1 cellular context compared by ENCODE assay signal in the genomic region with DNA sequence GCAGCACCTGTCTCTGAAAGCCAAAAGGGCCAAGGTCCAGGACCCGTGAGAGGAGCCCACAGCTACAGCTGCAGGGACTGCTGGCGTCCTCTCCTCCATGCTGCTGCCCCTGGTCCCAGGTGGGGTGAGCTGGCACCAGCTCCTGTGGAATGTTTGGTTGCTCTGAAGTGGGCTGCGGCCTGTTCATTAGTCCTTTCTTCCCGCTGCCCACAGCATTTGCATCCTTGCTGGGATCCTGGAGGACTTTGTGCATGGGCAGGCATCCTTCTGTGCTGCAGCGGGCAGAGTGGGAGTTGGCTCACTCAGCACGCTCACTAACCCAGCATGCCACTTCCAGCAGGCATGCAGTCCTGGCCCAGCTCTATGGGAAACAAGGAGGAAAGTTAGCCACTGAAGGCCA.
TF ChIP-seq lines count a peak whose summit lies in the region.

No MANE protein-coding gene starts in this region.

TF ChIP-seq in H1, 55 proteins besides CTCF, POLR2A, EP300 and RAD21 (continued from another document):
- TF ChIP-seq TEAD4 (IDR thresholded peaks at IDR 0.05; ENCODE audit: low read depth, low read length) (no peak), CBX5 (IDR thresholded peaks at IDR 0.05; ENCODE audit: low read depth, low read length) (no peak), RFX5 (IDR thresholded peaks at IDR 0.05; ENCODE audit: borderline replicate concordance, low read depth, low read length) (no peak), SUZ12 (IDR thresholded peaks at IDR 0.05; ENCODE audit: low read length) (no peak), HDAC2 (IDR thresholded peaks at IDR 0.05; ENCODE audit: borderline replicate concordance in 1 of 2, low read depth in 2 of 2, low read length in 2 of 2) (no peak), TBP (IDR thresholded peaks at IDR 0.05; ENCODE audit: low read depth, low read length) (no peak), PHF8 (conservative IDR thresholded peaks at IDR 0.05; ENCODE audit: low read depth, low read length) (no peak), FOSL1 (IDR thresholded peaks at IDR 0.05; ENCODE audit: insufficient read depth, low read depth, low read length) (no peak), GABPA (IDR thresholded peaks at IDR 0.05; ENCODE audit: borderline replicate concordance, insufficient read depth, low read length) (no peak), CREB1 (IDR thresholded peaks at IDR 0.05) (no peak), BRCA1 (IDR thresholded peaks at IDR 0.05; ENCODE audit: low read depth, low read length) (no peak)
- TF ChIP-seq, protein P1, sequence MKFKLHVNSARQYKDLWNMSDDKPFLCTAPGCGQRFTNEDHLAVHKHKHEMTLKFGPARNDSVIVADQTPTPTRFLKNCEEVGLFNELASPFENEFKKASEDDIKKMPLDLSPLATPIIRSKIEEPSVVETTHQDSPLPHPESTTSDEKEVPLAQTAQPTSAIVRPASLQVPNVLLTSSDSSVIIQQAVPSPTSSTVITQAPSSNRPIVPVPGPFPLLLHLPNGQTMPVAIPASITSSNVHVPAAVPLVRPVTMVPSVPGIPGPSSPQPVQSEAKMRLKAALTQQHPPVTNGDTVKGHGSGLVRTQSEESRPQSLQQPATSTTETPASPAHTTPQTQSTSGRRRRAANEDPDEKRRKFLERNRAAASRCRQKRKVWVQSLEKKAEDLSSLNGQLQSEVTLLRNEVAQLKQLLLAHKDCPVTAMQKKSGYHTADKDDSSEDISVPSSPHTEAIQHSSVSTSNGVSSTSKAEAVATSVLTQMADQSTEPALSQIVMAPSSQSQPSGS (IDR thresholded peaks at IDR 0.05; ENCODE audit: low read length), result no peak
- TF ChIP-seq, protein P2, sequence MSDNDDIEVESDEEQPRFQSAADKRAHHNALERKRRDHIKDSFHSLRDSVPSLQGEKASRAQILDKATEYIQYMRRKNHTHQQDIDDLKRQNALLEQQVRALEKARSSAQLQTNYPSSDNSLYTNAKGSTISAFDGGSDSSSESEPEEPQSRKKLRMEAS (IDR thresholded peaks at IDR 0.05), result no peak
